In genomic region chr11:129377739-129378138, GRCh38 we compare ENCODE assay signal across 30 cellular contexts. TPM values are rescaled to one million over a fixed set of nuclear protein-coding genes. Genes with fewer than 3 reads are reported as not detected.
DNase-seq lines count a peak whose midpoint lies in the region; ATAC-seq and TF ChIP-seq lines count a peak whose summit lies in the region.
"Had no signal": no experiment of that assay in that cellular context is flagged by ENCODE, and none has a peak within 500 bp of the region (broad histone marks: within the 10 kb centered on the region; RNA-seq: fewer than 3 reads in every experiment).

No MANE protein-coding gene starts in this region.

- H3K27ac ChIP-seq in colonic mucosa, result peak overlapping the region; percentile 95
- H3K27ac ChIP-seq: thoracic aorta had no signal

- peaks cover 62% of the 10 kb centered on the region for H3K27me3 Mint-ChIP-seq in activated CD4-positive, alpha-beta T cell treated with anti-CD3 and anti-CD28 coated beads, Interleukin-2, amount 10 ng/mL, durations not matched to agents 24 days and 14 days
- peaks cover 70% of the 10 kb centered on the region for H3K27me3 Mint-ChIP-seq in activated CD4-positive, alpha-beta T cell treated with anti-CD3 and anti-CD28 coated beads, Interleukin-2, amount 10 ng/mL, durations not matched to agents 7 days and 5 days

- CTCF ChIA-PET in activated CD4-positive, alpha-beta T cell treated with anti-CD3 and anti-CD28 coated beads, Interleukin-2, amount 10 ng/mL, durations not matched to agents 7 days and 5 days (lab: Charles Lee), result no interaction called here

- H3K36me3 ChIP-seq in colonic mucosa, result no peaks in the 10 kb centered on the region
- no peaks in the 10 kb centered on the region for H3K36me3 ChIP-seq in mucosa of stomach (ENCODE audit: control insufficient read depth, insufficient read depth, low read length)
- H3K36me3 ChIP-seq: thoracic aorta had no signal

- ATAC-seq in HG03025 (IDR thresholded peaks at IDR 0.05; ENCODE audit: low FRiP score, unreplicated experiment), result no peak
- ATAC-seq: GM23338; naive thymus-derived CD4-positive, alpha-beta T cell had no signal

- peaks cover 20% of the 10 kb centered on the region for H3K4me1 Mint-ChIP-seq in activated CD4-positive, alpha-beta T cell treated with anti-CD3 and anti-CD28 coated beads, Interleukin-2, amount 10 ng/mL, durations not matched to agents 24 days and 14 days
- H3K4me1 Mint-ChIP-seq in activated CD4-positive, alpha-beta T cell treated with anti-CD3 and anti-CD28 coated beads, Interleukin-2, amount 10 ng/mL, durations not matched to agents 7 days and 5 days, result peaks cover 21% of the 10 kb centered on the region

- intact Hi-C loops in activated CD4-positive, alpha-beta T cell treated with anti-CD3 and anti-CD28 coated beads, Interleukin-2, amount 10 ng/mL, durations not matched to agents 24 days and 14 days (cut with micrococcal nuclease), result loop anchor here (2.0 to 5.0 kb wide), 3 partner anchors 70 to 317 kb away; no protein-coding TSS in a partner anchor
- intact Hi-C loops in colonic mucosa (cut with DNase I), result no loop called here

- H3K27me3 ChIP-seq in colonic mucosa, result peaks cover 17% of the 10 kb centered on the region
- peaks cover 21% of the 10 kb centered on the region for H3K27me3 ChIP-seq in mucosa of stomach (ENCODE audit: control insufficient read depth, insufficient read depth, low read length)

- peak overlapping the region in 1 of 2 donors; percentile 62 for H3K9ac ChIP-seq in colonic mucosa (ENCODE audit: low read depth in 2 of 2, low read length in 2 of 2)
- H3K9ac ChIP-seq in mucosa of stomach (ENCODE audit: low read length), result peak overlapping the region; percentile 95

- H3K4me3 ChIP-seq in colonic mucosa (no peak overlapping the region), mucosa of stomach (ENCODE audit: low read length) (peak overlapping the region; percentile 92)
- H3K4me3 ChIP-seq: GM23338, thoracic aorta had no signal

- no peak overlapping the region for H3K27ac Mint-ChIP-seq in activated CD4-positive, alpha-beta T cell treated with anti-CD3 and anti-CD28 coated beads, Interleukin-2, amount 10 ng/mL, durations not matched to agents 24 days and 14 days
- no peak overlapping the region for H3K27ac Mint-ChIP-seq in activated CD4-positive, alpha-beta T cell treated with anti-CD3 and anti-CD28 coated beads, Interleukin-2, amount 10 ng/mL, durations not matched to agents 7 days and 5 days
- H3K27ac Mint-ChIP-seq: activated naive CD4-positive, alpha-beta T cell treated with anti-CD3 and anti-CD28 coated beads for 36 hours; CD8-positive, alpha-beta memory T cell; dendritic cell treated with granulocyte-macrophage colony-stimulating factor and Interleukin-4, amounts not matched to agents 40 ng/mL and 50 ng/mL, for 4 days; GM23338; memory B cell; naive thymus-derived CD4-positive, alpha-beta T cell; T-helper 1 cell treated with Interleukin-12 subunit alpha and Interleukin-12 subunit beta and Interleukin-4 antibody, amounts not matched to agents 30 μg/mL and 1 μg/mL, for 36 hours had no signal

- H3K9me3 Mint-ChIP-seq in activated CD4-positive, alpha-beta T cell treated with anti-CD3 and anti-CD28 coated beads, Interleukin-2, amount 10 ng/mL, durations not matched to agents 24 days and 14 days, result no peaks in the 10 kb centered on the region
- no peaks in the 10 kb centered on the region for H3K9me3 Mint-ChIP-seq in activated CD4-positive, alpha-beta T cell treated with anti-CD3 and anti-CD28 coated beads, Interleukin-2, amount 10 ng/mL, durations not matched to agents 7 days and 5 days
- H3K9me3 Mint-ChIP-seq: activated naive CD4-positive, alpha-beta T cell treated with anti-CD3 and anti-CD28 coated beads for 36 hours; dendritic cell treated with granulocyte-macrophage colony-stimulating factor and Interleukin-4, amounts not matched to agents 40 ng/mL and 50 ng/mL, for 4 days; GM23338; memory B cell; naive thymus-derived CD4-positive, alpha-beta T cell; T-helper 1 cell treated with Interleukin-12 subunit alpha and Interleukin-12 subunit beta and Interleukin-4 antibody, amounts not matched to agents 30 μg/mL and 1 μg/mL, for 36 hours had no signal

- H3K4me1 ChIP-seq in colonic mucosa, result no peaks in the 10 kb centered on the region
- peaks cover 14% of the 10 kb centered on the region for H3K4me1 ChIP-seq in mucosa of stomach (ENCODE audit: control insufficient read depth, insufficient read depth, low read length)

- H3K9me3 ChIP-seq in colonic mucosa, result no peaks in the 10 kb centered on the region
- no peaks in the 10 kb centered on the region for H3K9me3 ChIP-seq in mucosa of stomach (ENCODE audit: control insufficient read depth, low read length)
- H3K9me3 ChIP-seq: thoracic aorta had no signal

- TF ChIP-seq CTCF in colonic mucosa (IDR thresholded peaks at IDR 0.05) (no peak), GM20000 (IDR thresholded peaks at IDR 0.05; ENCODE audit: extremely low read depth, missing control alignments) (no peak)

- no peaks in the 10 kb centered on the region for H3K36me3 Mint-ChIP-seq in activated CD4-positive, alpha-beta T cell treated with anti-CD3 and anti-CD28 coated beads, Interleukin-2, amount 10 ng/mL, durations not matched to agents 24 days and 14 days (ENCODE audit: low read depth)
- no peaks in the 10 kb centered on the region for H3K36me3 Mint-ChIP-seq in activated CD4-positive, alpha-beta T cell treated with anti-CD3 and anti-CD28 coated beads, Interleukin-2, amount 10 ng/mL, durations not matched to agents 7 days and 5 days (ENCODE audit: low read depth)
- H3K36me3 Mint-ChIP-seq: CD8-positive, alpha-beta memory T cell; memory B cell; naive thymus-derived CD4-positive, alpha-beta T cell had no signal

- POLR2A ChIA-PET in activated CD4-positive, alpha-beta T cell treated with anti-CD3 and anti-CD28 coated beads, Interleukin-2, amount 10 ng/mL, durations not matched to agents 7 days and 5 days (lab: Charles Lee), result no interaction called here

- DNase-seq in activated CD4-positive, alpha-beta T cell treated with anti-CD3 and anti-CD28 coated beads, Interleukin-2, amount 10 ng/mL, durations not matched to agents 24 days and 14 days, result no peak
- no peak for DNase-seq in activated CD4-positive, alpha-beta T cell treated with anti-CD3 and anti-CD28 coated beads, Interleukin-2, amount 10 ng/mL, durations not matched to agents 7 days and 5 days
- DNase-seq in colonic mucosa (no peak), GM20000 (ENCODE audit: low spot score) (no peak), NCI-H2171 (lab: John Stamatoyannopoulos, UW) (no peak)
- DNase-seq in stimulated activated CD4-positive, alpha-beta T cell treated with anti-CD3 and anti-CD28 coated beads, Interleukin-4, amount 100 ng/mL, for 1 hour, result no peak
- DNase-seq: 8988T; activated naive CD4-positive, alpha-beta T cell treated with anti-CD3 and anti-CD28 coated beads for 36 hours; activated T-cell treated with anti-CD3 and anti-CD28 coated beads, Interleukin-2, amount 50 U/mL, for 48 hours; anterior cingulate cortex; caudate nucleus; CD8-positive, alpha-beta memory T cell; GF-D8; head of caudate nucleus; KG1; MV-4-11; naive thymus-derived CD4-positive, alpha-beta T cell; NCI-H1694; NCI-H524; retina; stimulated activated CD4-positive, alpha-beta T cell treated with anti-CD3 and anti-CD28 coated beads, Interleukin-4, amount 100 ng/mL, for 24 hours; stimulated activated naive CD4-positive, alpha-beta T cell had no signal

- H3K4me3 Mint-ChIP-seq in activated CD4-positive, alpha-beta T cell treated with anti-CD3 and anti-CD28 coated beads, Interleukin-2, amount 10 ng/mL, durations not matched to agents 24 days and 14 days, result peak overlapping the region; percentile 11
- no peak overlapping the region for H3K4me3 Mint-ChIP-seq in activated CD4-positive, alpha-beta T cell treated with anti-CD3 and anti-CD28 coated beads, Interleukin-2, amount 10 ng/mL, durations not matched to agents 7 days and 5 days
- H3K4me3 Mint-ChIP-seq: activated naive CD4-positive, alpha-beta T cell treated with anti-CD3 and anti-CD28 coated beads for 36 hours; CD8-positive, alpha-beta memory T cell; dendritic cell treated with granulocyte-macrophage colony-stimulating factor and Interleukin-4, amounts not matched to agents 40 ng/mL and 50 ng/mL, for 4 days; GM23338; memory B cell; naive thymus-derived CD4-positive, alpha-beta T cell; T-helper 1 cell treated with Interleukin-12 subunit alpha and Interleukin-12 subunit beta and Interleukin-4 antibody, amounts not matched to agents 30 μg/mL and 1 μg/mL, for 36 hours had no signal

RNA-seq across cellular contexts. Expression of gene BARX2, which starts 2.1 kb away (rescaled TPM):
- 4.1 and 4.7 TPM in 2 replicates for total RNA-seq in activated CD4-positive, alpha-beta T cell treated with anti-CD3 and anti-CD28 coated beads, Interleukin-2, amount 10 ng/mL, durations not matched to agents 24 days and 14 days
- not detected for total RNA-seq in activated CD4-positive, alpha-beta T cell treated with anti-CD3 and anti-CD28 coated beads, Interleukin-2, amount 10 ng/mL, durations not matched to agents 7 days and 5 days
- total RNA-seq in colonic mucosa, result 10 to 100 TPM; 19.0 to 23.9 TPM
- total RNA-seq: CD8-positive, alpha-beta memory T cell; GM23338; RPMI7951; thoracic aorta had no signal
